ENCODE assay signal across 7 cellular contexts in the genomic region with DNA sequence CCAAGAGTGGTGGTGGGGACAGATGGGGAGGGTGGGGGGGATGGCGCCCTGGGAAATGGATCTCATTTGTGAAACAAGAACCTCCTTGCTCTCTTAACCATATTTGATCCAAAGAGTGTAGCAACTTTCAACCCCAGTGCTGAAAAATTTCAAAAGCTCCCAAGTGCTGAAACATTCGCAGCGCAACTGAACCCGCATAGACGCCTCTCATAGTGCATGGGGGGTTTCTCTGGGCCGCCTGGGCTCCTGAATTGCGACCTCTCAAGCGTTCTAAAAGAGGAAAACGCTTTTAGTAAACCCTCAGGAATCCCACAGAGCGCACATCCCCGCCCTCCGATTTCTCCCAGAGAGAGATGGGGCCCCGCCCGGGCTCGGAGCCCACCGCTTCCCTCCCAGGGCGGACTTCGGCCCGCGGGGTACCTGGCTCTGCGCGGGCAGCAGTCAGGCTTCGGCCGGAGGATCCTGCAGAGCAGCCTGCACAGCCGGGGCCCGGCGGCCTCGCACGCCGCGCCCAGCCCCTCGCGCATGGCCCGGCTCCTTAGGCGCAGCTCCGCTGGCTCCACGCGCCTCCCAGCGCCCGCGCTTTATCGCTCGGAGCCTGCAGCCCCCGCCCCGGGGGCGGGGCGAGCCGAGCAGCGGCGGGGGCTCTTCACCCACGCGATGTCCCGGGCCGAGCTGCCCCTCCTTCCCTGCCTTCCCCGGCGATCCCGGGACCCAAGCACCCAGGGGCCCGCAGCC. TPM values are rescaled to one million over a fixed set of nuclear protein-coding genes. Genes with fewer than 3 reads are reported as not detected.
DNase-seq lines count a peak whose midpoint lies in the region; ATAC-seq and TF ChIP-seq lines count a peak whose summit lies in the region.

No MANE protein-coding gene starts in this region.

- no peak overlapping the region for H3K27ac Mint-ChIP-seq in activated CD8-positive, alpha-beta T cell treated with anti-CD3 and anti-CD28 coated beads, Interleukin-2, amount 10 ng/mL, durations not matched to agents 7 days and 5 days
- H3K27ac Mint-ChIP-seq in activated T-helper 2 cell treated with anti-CD3 and anti-CD28 coated beads, Interferon-gamma antibody, Interleukin-2, Interleukin-4, amounts not matched to agents 10 μg/mL and 5 μg/mL and 100 μg/mL, durations not matched to agents 14 hours and 24 hours and 36 hours = no peak overlapping the region

- POLR2A ChIA-PET in activated CD8-positive, alpha-beta T cell treated with anti-CD3 and anti-CD28 coated beads, Interleukin-2, amount 10 ng/mL, durations not matched to agents 7 days and 5 days (lab: Charles Lee) = no interaction called here

- no peak for TF ChIP-seq CTCF in HFF-Myc (IDR thresholded peaks at IDR 0.05; ENCODE audit: low read depth, low read length, missing control alignments)

- CTCF ChIA-PET in activated CD8-positive, alpha-beta T cell treated with anti-CD3 and anti-CD28 coated beads, Interleukin-2, amount 10 ng/mL, durations not matched to agents 7 days and 5 days (lab: Charles Lee) = interaction anchor here (1.3 to 2.1 kb wide), 3 partner anchors 12 to 100 kb away, joined by 7 to 10 read pairs (median 7); a partner anchor contains a TSS

- peaks cover 7% of the 10 kb centered on the region for H3K4me1 Mint-ChIP-seq in activated CD8-positive, alpha-beta T cell treated with anti-CD3 and anti-CD28 coated beads, Interleukin-2, amount 10 ng/mL, durations not matched to agents 7 days and 5 days (ENCODE audit: low read depth)
- peaks cover 4% of the 10 kb centered on the region for H3K4me1 Mint-ChIP-seq in activated T-helper 2 cell treated with anti-CD3 and anti-CD28 coated beads, Interferon-gamma antibody, Interleukin-2, Interleukin-4, amounts not matched to agents 10 μg/mL and 5 μg/mL and 100 μg/mL, durations not matched to agents 14 hours and 24 hours and 36 hours (ENCODE audit: low read depth)

- no peak overlapping the region for H3K27ac ChIP-seq in skin epidermis

- H3K27me3 Mint-ChIP-seq in activated CD8-positive, alpha-beta T cell treated with anti-CD3 and anti-CD28 coated beads, Interleukin-2, amount 10 ng/mL, durations not matched to agents 7 days and 5 days (ENCODE audit: low read depth) = peaks cover 42% of the 10 kb centered on the region
- peaks cover 42% of the 10 kb centered on the region for H3K27me3 Mint-ChIP-seq in activated T-helper 2 cell treated with anti-CD3 and anti-CD28 coated beads, Interferon-gamma antibody, Interleukin-2, Interleukin-4, amounts not matched to agents 10 μg/mL and 5 μg/mL and 100 μg/mL, durations not matched to agents 14 hours and 24 hours and 36 hours (ENCODE audit: low read depth)

- no peaks in the 10 kb centered on the region for H3K36me3 Mint-ChIP-seq in activated CD8-positive, alpha-beta T cell treated with anti-CD3 and anti-CD28 coated beads, Interleukin-2, amount 10 ng/mL, durations not matched to agents 7 days and 5 days (ENCODE audit: low read depth)
- H3K36me3 Mint-ChIP-seq in activated T-helper 2 cell treated with anti-CD3 and anti-CD28 coated beads, Interferon-gamma antibody, Interleukin-2, Interleukin-4, amounts not matched to agents 10 μg/mL and 5 μg/mL and 100 μg/mL, durations not matched to agents 14 hours and 24 hours and 36 hours (ENCODE audit: low read depth) = no peaks in the 10 kb centered on the region

- H3K9me3 Mint-ChIP-seq in activated CD8-positive, alpha-beta T cell treated with anti-CD3 and anti-CD28 coated beads, Interleukin-2, amount 10 ng/mL, durations not matched to agents 7 days and 5 days (ENCODE audit: insufficient read depth) = no peaks in the 10 kb centered on the region
- no peaks in the 10 kb centered on the region for H3K9me3 Mint-ChIP-seq in activated T-helper 2 cell treated with anti-CD3 and anti-CD28 coated beads, Interferon-gamma antibody, Interleukin-2, Interleukin-4, amounts not matched to agents 10 μg/mL and 5 μg/mL and 100 μg/mL, durations not matched to agents 14 hours and 24 hours and 36 hours

- H3K4me3 Mint-ChIP-seq in activated CD8-positive, alpha-beta T cell treated with anti-CD3 and anti-CD28 coated beads, Interleukin-2, amount 10 ng/mL, durations not matched to agents 7 days and 5 days = peak overlapping the region; percentile 47
- H3K4me3 Mint-ChIP-seq in activated T-helper 2 cell treated with anti-CD3 and anti-CD28 coated beads, Interferon-gamma antibody, Interleukin-2, Interleukin-4, amounts not matched to agents 10 μg/mL and 5 μg/mL and 100 μg/mL, durations not matched to agents 14 hours and 24 hours and 36 hours (ENCODE audit: low read depth) = no peak overlapping the region

- no peak for DNase-seq in HFF-Myc (ENCODE audit: extremely low read depth, low read depth)
- DNase-seq in activated CD8-positive, alpha-beta T cell treated with anti-CD3 and anti-CD28 coated beads, Interleukin-2, amount 10 ng/mL, durations not matched to agents 7 days and 5 days = no peak
- DNase-seq in activated T-helper 2 cell treated with anti-CD3 and anti-CD28 coated beads, Interferon-gamma antibody, Interleukin-2, Interleukin-4, amounts not matched to agents 10 μg/mL and 5 μg/mL and 100 μg/mL, durations not matched to agents 14 hours and 24 hours and 36 hours (ENCODE audit: low spot score) = no peak

- 0 out of 2 replicates have a peak overlapping the region, but pooled peaks have one; percentile 11 for H3K4me3 ChIP-seq in HFF-Myc (replicated peaks; ENCODE audit: low read depth, low read length)
- peak overlapping the region; percentile 18 for H3K4me3 ChIP-seq in iPS-11a (ENCODE audit: low read depth, low read length)
- H3K4me3 ChIP-seq in skin epidermis = peak overlapping the region in 5 of 7 experiments; percentile 3 to 24 (median 12)

- intact Hi-C loops in activated T-helper 2 cell treated with anti-CD3 and anti-CD28 coated beads, Interferon-gamma antibody, Interleukin-2, Interleukin-4, amounts not matched to agents 10 μg/mL and 5 μg/mL and 100 μg/mL, durations not matched to agents 14 hours and 24 hours and 36 hours (cut with micrococcal nuclease) = no loop called here

- ATAC-seq in activated CD8-positive, alpha-beta T cell treated with anti-CD3 and anti-CD28 coated beads, Interleukin-2, amount 10 ng/mL, durations not matched to agents 7 days and 5 days = peak; percentile 60
- ATAC-seq in HG03521 (IDR thresholded peaks at IDR 0.05; ENCODE audit: unreplicated experiment) (no peak), HG03442 (IDR thresholded peaks at IDR 0.05; ENCODE audit: unreplicated experiment) (no peak)

RNA-seq across cellular contexts. Expression of a gene that starts 7.0 kb away (rescaled TPM):
- not detected for total RNA-seq in activated CD8-positive, alpha-beta T cell treated with anti-CD3 and anti-CD28 coated beads, Interleukin-2, amount 10 ng/mL, durations not matched to agents 7 days and 5 days
- total RNA-seq in activated T-helper 2 cell treated with anti-CD3 and anti-CD28 coated beads, Interferon-gamma antibody, Interleukin-2, Interleukin-4, amounts not matched to agents 10 μg/mL and 5 μg/mL and 100 μg/mL, durations not matched to agents 14 hours and 24 hours and 36 hours = 0.07 TPM in 1 of 2 replicates, not detected in the other
